8 cellular contexts compared by ENCODE assay signal in genomic region chr12:94650143-94651056, GRCh38. TPM values are rescaled to one million over a fixed set of nuclear protein-coding genes. Genes with fewer than 3 reads are reported as not detected.
A peak's percentile ranks its signal among the peaks of the same experiment; 100 is the strongest.
DNase-seq lines count a peak whose midpoint lies in the region; ATAC-seq and TF ChIP-seq lines count a peak whose summit lies in the region.

TMCC3 (minus strand) TSS chr12:94650557; CDS start chr12:94650430, 127 bp downstream.

- peak in 2 of 3 donors; percentile 7 to 33 for TF ChIP-seq POLR2A in body of pancreas (IDR thresholded peaks at IDR 0.05)

- H3K9me2 ChIP-seq in OCI-LY1 (ENCODE audit: low read depth, low read length): no peaks in the 10 kb centered on the region

- no peaks in the 10 kb centered on the region for H4K20me1 ChIP-seq in OCI-LY1 (ENCODE audit: insufficient read depth, low read length)

- H2AFZ ChIP-seq in OCI-LY1 (ENCODE audit: low read length): no peak within 1 kb of the TSS

- no peaks in the 10 kb centered on the region for H3F3A ChIP-seq in OCI-LY1 (ENCODE audit: insufficient read depth, low read length)

- H3K9ac ChIP-seq in OCI-LY1 (ENCODE audit: low read length): no peak within 1 kb of the TSS

- ATAC-seq in HG02852 (IDR thresholded peaks at IDR 0.05; ENCODE audit: unreplicated experiment): peak; percentile 69
- ATAC-seq in body of pancreas: peak; percentile 80

- TF ChIP-seq CTCF in OCI-LY1 (IDR thresholded peaks at IDR 0.05; ENCODE audit: low read length) (no peak), body of pancreas (IDR thresholded peaks at IDR 0.05) (peak in 2 of 7 experiments; percentile 4 to 6)

- H3K4me1 ChIP-seq in OCI-LY1 (ENCODE audit: insufficient read depth, low read length, severe bottlenecking) (no peaks in the 10 kb centered on the region), body of pancreas (peaks cover 10% of the 10 kb centered on the region), iPS DF 6.9 (ENCODE audit: control insufficient read depth, insufficient read depth, low read length) (no peaks in the 10 kb centered on the region)

- H3K27me3 ChIP-seq in OCI-LY1 (ENCODE audit: insufficient read depth, low read length) (no peaks in the 10 kb centered on the region), body of pancreas (no peaks in the 10 kb centered on the region), iPS DF 6.9 (ENCODE audit: control insufficient read depth, insufficient read depth, low read length) (peaks cover 6% of the 10 kb centered on the region; the same call in 1 of the 2 replicates)

- no peaks in the 10 kb centered on the region for H3K79me2 ChIP-seq in OCI-LY1 (ENCODE audit: insufficient read depth, low read length)

- intact Hi-C loops in body of pancreas (cut with DNase I): no loop called here

- H3K9me3 ChIP-seq in OCI-LY1 (ENCODE audit: low read length) (no peaks in the 10 kb centered on the region), body of pancreas (no peaks in the 10 kb centered on the region), iPS DF 6.9 (ENCODE audit: control insufficient read depth, insufficient read depth, low read length) (no peaks in the 10 kb centered on the region)

- H3K4me2 ChIP-seq in OCI-LY1 (ENCODE audit: low read length): peak within 1 kb of the TSS; percentile 34; the same call in 1 of the 2 replicates

- H3K27ac ChIP-seq in OCI-LY1 (ENCODE audit: low read depth, low read length, poor library complexity, severe bottlenecking) (no peak within 1 kb of the TSS), body of pancreas (peak within 1 kb of the TSS; percentile 11 to 76 (median 52)), iPS DF 6.9 (ENCODE audit: low read length) (no peak within 1 kb of the TSS)

- peak within 1 kb of the TSS; percentile 34 for H3K4me3 ChIP-seq in OCI-LY1 (ENCODE audit: low read depth, low read length, poor library complexity, severe bottlenecking)
- peak within 1 kb of the TSS in 1 of 2 donors; percentile 60 for H3K4me3 ChIP-seq in body of pancreas
- H3K4me3 ChIP-seq in iPS DF 6.9 (ENCODE audit: low read length): peak within 1 kb of the TSS; percentile 79; the same call in 1 of the 2 replicates

- DNase-seq in stimulated activated CD4-positive, alpha-beta T cell treated with anti-CD3 and anti-CD28 coated beads, Interleukin-15, amount 100 ng/mL, for 24 hours: peak; percentile 31
- no peak for DNase-seq in stimulated activated CD4-positive, alpha-beta T cell treated with anti-CD3 and anti-CD28 coated beads, Interleukin-2, amount 100 ng/mL, for 48 hours
- DNase-seq in body of pancreas (peak; percentile 26 to 64 (median 49)), iPS DF 6.9 (ENCODE audit: low read depth, low spot score) (no peak), putamen (ENCODE audit: low spot score) (peak; percentile 84), NCI-H128 (lab: John Stamatoyannopoulos, UW; ENCODE audit: unreplicated experiment) (no peak)

- WGBS in body of pancreas, 2 donors: 1 to 8% methylated on average over 8 to 63 of the region's 82 CpGs
- no CpG with 5 or more reads among the region's 82 CpGs for WGBS in iPS DF 6.9 (ENCODE audit: insufficient coverage, insufficient read length)

- H3K36me3 ChIP-seq in OCI-LY1 (ENCODE audit: insufficient read depth, low read length): no peaks in the 10 kb centered on the region
- H3K36me3 ChIP-seq in body of pancreas (replicated peaks in 1 of 2; ENCODE audit: insufficient read depth in 1 of 2, low read depth in 2 of 2): no peaks in the 10 kb centered on the region
- H3K36me3 ChIP-seq in iPS DF 6.9 (ENCODE audit: control insufficient read depth, insufficient read depth, low read length): no peaks in the 10 kb centered on the region

RNA-seq across cellular contexts. Expression of gene TMCC3, which starts in this region (rescaled TPM):
- total RNA-seq in body of pancreas: 1 to 10 TPM; 1.3 to 3.6 TPM

Comparison
In these comparisons a context has a peak if more than half of its experiments do, and no peak if none do; other contexts are left out.
1. DNase-seq: peak in stimulated activated CD4-positive, alpha-beta T cell treated with anti-CD3 and anti-CD28 coated beads, Interleukin-15, amount 100 ng/mL, for 24 hours (single experiment), body of pancreas (4 of 4) and putamen (single experiment); none in stimulated activated CD4-positive, alpha-beta T cell treated with anti-CD3 and anti-CD28 coated beads, Interleukin-2, amount 100 ng/mL, for 48 hours (0 of 2), iPS DF 6.9 (single experiment) and NCI-H128 (single experiment).
2. H3K27ac ChIP-seq: peak in body of pancreas (4 of 4); none in OCI-LY1 (single experiment) and iPS DF 6.9 (single experiment).